1 cellular context compared by ENCODE assay signal in genomic region chr1:224544276-224544675, GRCh38.
TF ChIP-seq lines count a peak whose summit lies in the region.

No MANE protein-coding gene starts in this region.

TF ChIP-seq in IMR-90, 13 proteins besides CTCF, POLR2A, EP300 and RAD21 (continued from another document):
- TF ChIP-seq USF2 (IDR thresholded peaks at IDR 0.05; ENCODE audit: low read depth, low read length), result no peak
